11 cellular contexts compared by ENCODE assay signal in genomic region chr7:142463401-142463850, GRCh38.
A peak's percentile ranks its signal among the peaks of the same experiment; 100 is the strongest.
DNase-seq lines count a peak whose midpoint lies in the region; ATAC-seq and TF ChIP-seq lines count a peak whose summit lies in the region.
"Had no signal": no experiment of that assay in that cellular context is flagged by ENCODE, and none has a peak within 500 bp of the region (broad histone marks: within the 10 kb centered on the region; RNA-seq: fewer than 3 reads in every experiment).

No MANE protein-coding gene starts in this region.

- H3K9me3 Mint-ChIP-seq in MCF 10A (ENCODE audit: unreplicated experiment), result no peaks in the 10 kb centered on the region
- no peaks in the 10 kb centered on the region for H3K9me3 Mint-ChIP-seq in activated naive CD4-positive, alpha-beta T cell treated with anti-CD3 and anti-CD28 coated beads, Interleukin-2, amount 50 U/mL, for 72 hours
- H3K9me3 Mint-ChIP-seq in stimulated activated naive CD8-positive, alpha-beta T cell treated with anti-CD3 and anti-CD28 coated beads, Interleukin-15, amount 100 ng/mL, for 72 hours, result no peaks in the 10 kb centered on the region

- TF ChIP-seq CTCF in mammary epithelial cell (conservative IDR thresholded peaks at IDR 0.05 in 1 of 2, IDR thresholded peaks at IDR 0.05 in 1 of 2; ENCODE audit: extremely low read depth in 1 of 2, insufficient read depth in 1 of 2, low read depth in 1 of 2, low read length in 2 of 2) (no peak), MCF 10A (IDR thresholded peaks at IDR 0.05; ENCODE audit: unreplicated experiment) (no peak), KMS-11 (conservative IDR thresholded peaks at IDR 0.05; ENCODE audit: low read depth, low read length) (no peak), coronary artery (IDR thresholded peaks at IDR 0.05) (no peak)

- dilution Hi-C loops in mammary epithelial cell (cut with HindIII; ENCODE audit: low sequenced_read_pairs), result no loop called here

- H3K4me2 ChIP-seq in mammary epithelial cell (ENCODE audit: insufficient read depth, low read depth, low read length) (no peak overlapping the region), KMS-11 (peak overlapping the region; percentile 61)

- no peak overlapping the region for H3K27ac Mint-ChIP-seq in MCF 10A (ENCODE audit: low read depth, unreplicated experiment)
- H3K27ac Mint-ChIP-seq in activated naive CD4-positive, alpha-beta T cell treated with anti-CD3 and anti-CD28 coated beads, Interleukin-2, amount 50 U/mL, for 72 hours, result peak overlapping the region; percentile 88 to 93
- peak overlapping the region; percentile 97 to 98 for H3K27ac Mint-ChIP-seq in stimulated activated naive CD8-positive, alpha-beta T cell treated with anti-CD3 and anti-CD28 coated beads, Interleukin-15, amount 100 ng/mL, for 72 hours

- H3K9ac ChIP-seq in mammary epithelial cell (ENCODE audit: insufficient read depth, low read length) (no peak overlapping the region), KMS-11 (no peak overlapping the region)

- no peaks in the 10 kb centered on the region for H3K36me3 Mint-ChIP-seq in MCF 10A (ENCODE audit: insufficient read depth, unreplicated experiment)
- H3K36me3 Mint-ChIP-seq in activated naive CD4-positive, alpha-beta T cell treated with anti-CD3 and anti-CD28 coated beads, Interleukin-2, amount 50 U/mL, for 72 hours, result no peaks in the 10 kb centered on the region

- peaks cover 10% of the 10 kb centered on the region for H3K4me1 Mint-ChIP-seq in MCF 10A (ENCODE audit: insufficient read depth, unreplicated experiment)
- peaks cover 40% of the 10 kb centered on the region for H3K4me1 Mint-ChIP-seq in stimulated activated naive CD8-positive, alpha-beta T cell treated with anti-CD3 and anti-CD28 coated beads, Interleukin-15, amount 100 ng/mL, for 72 hours

- no peak overlapping the region for H3K4me3 Mint-ChIP-seq in MCF 10A (ENCODE audit: unreplicated experiment)
- H3K4me3 Mint-ChIP-seq in stimulated activated naive CD8-positive, alpha-beta T cell treated with anti-CD3 and anti-CD28 coated beads, Interleukin-15, amount 100 ng/mL, for 72 hours, result peak overlapping the region; percentile 73 to 78

- no TSS peak for BruUV-seq in mammary epithelial cell (replicated peaks; lab: Mats Ljungman, UMichigan)
- BruUV-seq in MCF 10A (replicated peaks; lab: Mats Ljungman, UMichigan), result no TSS peak

- peaks cover 32% of the 10 kb centered on the region for H3K27me3 Mint-ChIP-seq in MCF 10A (ENCODE audit: insufficient read depth, unreplicated experiment)
- H3K27me3 Mint-ChIP-seq in stimulated activated naive CD8-positive, alpha-beta T cell treated with anti-CD3 and anti-CD28 coated beads, Interleukin-15, amount 100 ng/mL, for 72 hours, result no peaks in the 10 kb centered on the region

- H3K27ac ChIP-seq in mammary epithelial cell (ENCODE audit: insufficient read depth, low read depth, low read length) (no peak overlapping the region), KMS-11 (no peak overlapping the region), coronary artery (no peak overlapping the region)
- H3K27ac ChIP-seq: Peyer's patch had no signal

- H3K27me3 ChIP-seq in mammary epithelial cell (ENCODE audit: insufficient read depth, low read length), result no peaks in the 10 kb centered on the region
- H3K27me3 ChIP-seq in KMS-11 (ENCODE audit: insufficient read depth, low read depth), result no peaks in the 10 kb centered on the region
- H3K27me3 ChIP-seq: Peyer's patch had no signal

- CTCF ChIA-PET in mammary epithelial cell (lab: Charles Lee; ENCODE audit: low non-redundant PET) (interaction anchor here (0.9 kb wide), 1 partner anchor 56 kb away, joined by 4 read pairs; no protein-coding TSS in a partner anchor), MCF 10A (lab: Yijun Ruan, JAX) (interaction anchor here (0.6 to 18.1 kb wide), 20 partner anchors 8 to 1013 kb away, joined by 3 to 345 read pairs (median 3); no protein-coding TSS in a partner anchor)

- 69% methylated on average over 6 of the region's 6 CpGs for WGBS in mammary epithelial cell (ENCODE audit: low coverage, missing lambda C conversion rate)

- H3K4me1 ChIP-seq in mammary epithelial cell (ENCODE audit: insufficient read depth, low read length) (peaks cover 19% of the 10 kb centered on the region), KMS-11 (ENCODE audit: low read depth, poor library complexity, severe bottlenecking) (peaks cover 26% of the 10 kb centered on the region)
- H3K4me1 ChIP-seq: Peyer's patch had no signal

- POLR2A ChIA-PET in MCF 10A (lab: Yijun Ruan, JAX), result interaction anchor here (0.9 kb wide), 1 partner anchor 14 kb away, joined by 3 read pairs; no protein-coding TSS in a partner anchor

- peak; percentile 51 to 71 for ATAC-seq in activated naive CD4-positive, alpha-beta T cell treated with anti-CD3 and anti-CD28 coated beads, Interleukin-2, amount 50 U/mL, for 72 hours
- peak; percentile 69 for ATAC-seq in stimulated activated naive CD8-positive, alpha-beta T cell treated with anti-CD3 and anti-CD28 coated beads, Interleukin-15, amount 100 ng/mL, for 72 hours
- ATAC-seq in left lobe of liver, result no peak

- H3K79me2 ChIP-seq in mammary epithelial cell (ENCODE audit: insufficient read depth, low read length) (no peaks in the 10 kb centered on the region), KMS-11 (ENCODE audit: insufficient read depth, low read depth) (no peaks in the 10 kb centered on the region)

- no peaks in the 10 kb centered on the region for H4K20me1 ChIP-seq in mammary epithelial cell (ENCODE audit: insufficient read depth, low read length)
- no peaks in the 10 kb centered on the region for H4K20me1 ChIP-seq in KMS-11 (ENCODE audit: insufficient read depth)

- H3K36me3 ChIP-seq in mammary epithelial cell (ENCODE audit: insufficient read depth, low read length) (no peaks in the 10 kb centered on the region), KMS-11 (ENCODE audit: insufficient read depth) (no peaks in the 10 kb centered on the region)
- H3K36me3 ChIP-seq: Peyer's patch had no signal

- intact Hi-C loops in mammary epithelial cell (cut with micrococcal nuclease), result no loop called here
- intact Hi-C loops in MCF 10A (cut with micrococcal nuclease), result no loop called here

- H3K9me3 ChIP-seq in mammary epithelial cell (replicated peaks; ENCODE audit: insufficient read depth, low read length), result no peaks in the 10 kb centered on the region
- H3K9me3 ChIP-seq: Peyer's patch had no signal

- no peak for DNase-seq in mammary epithelial cell
- no peak for DNase-seq in MCF 10A (ENCODE audit: unreplicated experiment)
- DNase-seq in activated naive CD4-positive, alpha-beta T cell treated with anti-CD3 and anti-CD28 coated beads, Interleukin-2, amount 50 U/mL, for 72 hours (ENCODE audit: low spot score in 2 of 2), result no peak
- peak in 1 of 2 donors; percentile 23 for DNase-seq in stimulated activated naive CD8-positive, alpha-beta T cell treated with anti-CD3 and anti-CD28 coated beads, Interleukin-15, amount 100 ng/mL, for 72 hours
- DNase-seq in NCI-H1092 treated with DMSO at 0.1 percent for 48 hours (lab: John Stamatoyannopoulos, UW), result no peak
- DNase-seq in left lobe of liver (ENCODE audit: low spot score), result no peak
- DNase-seq in coronary artery (ENCODE audit: low spot score), result no peak
- DNase-seq: foreskin melanocyte, NCI-H1417, Peyer's patch had no signal

- in situ Hi-C loops in mammary epithelial cell (cut with MboI; ENCODE audit: low sequenced_read_pairs in 2 of 2), result no loop called here

- H2AFZ ChIP-seq in mammary epithelial cell (ENCODE audit: low read depth, low read length) (peak overlapping the region; percentile 42), KMS-11 (ENCODE audit: low read depth) (peak overlapping the region; percentile 72)

- H3K4me3 ChIP-seq in mammary epithelial cell (replicated peaks in 1 of 3; ENCODE audit: insufficient read depth in 1 of 3, low read depth in 2 of 3, low read length in 3 of 3) (no peak overlapping the region), KMS-11 (IDR thresholded peaks at IDR 0.05; ENCODE audit: insufficient read depth, low read depth, low read length) (no peak overlapping the region), coronary artery (no peak overlapping the region)
- H3K4me3 ChIP-seq: Peyer's patch had no signal
